8 cellular contexts compared by ENCODE assay signal in genomic region chr7:43646603-43647313, GRCh38.
A peak's percentile ranks its signal among the peaks of the same experiment; 100 is the strongest.
DNase-seq lines count a peak whose midpoint lies in the region; ATAC-seq and TF ChIP-seq lines count a peak whose summit lies in the region.

No MANE protein-coding gene starts in this region.

- peaks cover 77% of the 10 kb centered on the region for H3K4me1 ChIP-seq in left ventricle myocardium inferior
- H3K4me1 ChIP-seq in smooth muscle cell (ENCODE audit: low read depth): peaks cover 32% of the 10 kb centered on the region

- TF ChIP-seq CTCF in left ventricle myocardium inferior (IDR thresholded peaks at IDR 0.05; ENCODE audit: borderline replicate concordance): no peak
- TF ChIP-seq CTCF in smooth muscle cell (IDR thresholded peaks at IDR 0.05; ENCODE audit: borderline replicate concordance, insufficient read depth, poor library complexity, severe bottlenecking): no peak
- no peak for TF ChIP-seq CTCF in GM13977 (IDR thresholded peaks at IDR 0.05; ENCODE audit: extremely low read depth, insufficient read depth, missing control alignments)

- H3K27me3 ChIP-seq in left ventricle myocardium inferior (ENCODE audit: low read depth): no peaks in the 10 kb centered on the region
- H3K27me3 ChIP-seq in smooth muscle cell (ENCODE audit: low read depth): no peaks in the 10 kb centered on the region

- H3K4me1 Mint-ChIP-seq in activated CD4-positive, alpha-beta memory T cell treated with anti-CD3 and anti-CD28 coated beads for 36 hours (ENCODE audit: low read depth): peaks cover 91% of the 10 kb centered on the region

- CTCF ChIA-PET in activated CD4-positive, alpha-beta memory T cell treated with anti-CD3 and anti-CD28 coated beads for 36 hours (lab: Charles Lee): interaction anchor here (1.5 to 9.9 kb wide), 5 partner anchors 8 to 63 kb away, joined by 3 to 130 read pairs (median 9); partner anchors contain the start of gene STK17A

- H3K36me3 ChIP-seq in left ventricle myocardium inferior (peaks cover 9% of the 10 kb centered on the region), smooth muscle cell (ENCODE audit: low read depth) (no peaks in the 10 kb centered on the region)

- H3K27ac Mint-ChIP-seq in activated CD4-positive, alpha-beta memory T cell treated with anti-CD3 and anti-CD28 coated beads for 36 hours: peak overlapping the region; percentile 99

- H3K4me3 ChIP-seq in left ventricle myocardium inferior (peak overlapping the region; percentile 25), smooth muscle cell (no peak overlapping the region)

- peaks cover 35% of the 10 kb centered on the region for H3K36me3 Mint-ChIP-seq in activated CD4-positive, alpha-beta memory T cell treated with anti-CD3 and anti-CD28 coated beads for 36 hours

- no peak overlapping the region for H2AFZ ChIP-seq in smooth muscle cell (ENCODE audit: low read depth)

- peak overlapping the region; percentile 80 for H3K4me3 Mint-ChIP-seq in activated CD4-positive, alpha-beta memory T cell treated with anti-CD3 and anti-CD28 coated beads for 36 hours

- H3F3A ChIP-seq in smooth muscle cell (ENCODE audit: low read depth): peaks cover 29% of the 10 kb centered on the region

- no peak overlapping the region for H3K9ac ChIP-seq in smooth muscle cell (ENCODE audit: low read depth)

- DNase-seq in H4 (ENCODE audit: low spot score): peak; percentile 62
- no peak for DNase-seq in activated CD4-positive, alpha-beta memory T cell treated with anti-CD3 and anti-CD28 coated beads for 36 hours
- no peak for DNase-seq in left ventricle myocardium inferior
- DNase-seq in smooth muscle cell (lab: John Stamatoyannopoulos, UW; ENCODE audit: unreplicated experiment): no peak
- DNase-seq in T1000 (lab: John Stamatoyannopoulos, UW): no peak
- no peak for DNase-seq in GM13977 (ENCODE audit: low spot score)
- DNase-seq in stimulated activated CD4-positive, alpha-beta T cell treated with anti-CD3 and anti-CD28 coated beads, Interleukin-4, amount 100 ng/mL, for 24 hours: no peak

- no peaks in the 10 kb centered on the region for H3K27me3 Mint-ChIP-seq in activated CD4-positive, alpha-beta memory T cell treated with anti-CD3 and anti-CD28 coated beads for 36 hours

- H3K4me2 ChIP-seq in smooth muscle cell: peak overlapping the region; percentile 61

- ATAC-seq in HG03039 (IDR thresholded peaks at IDR 0.05; ENCODE audit: unreplicated experiment): no peak

- POLR2A ChIA-PET in activated CD4-positive, alpha-beta memory T cell treated with anti-CD3 and anti-CD28 coated beads for 36 hours (lab: Charles Lee): interaction anchor here (0.9 to 3.5 kb wide), 3 partner anchors 8 to 82 kb away, joined by 3 to 13 read pairs (median 3); partner anchors contain the start of gene COA1

- no peaks in the 10 kb centered on the region for H3K79me2 ChIP-seq in smooth muscle cell (ENCODE audit: low read depth)

- intact Hi-C loops in activated CD4-positive, alpha-beta memory T cell treated with anti-CD3 and anti-CD28 coated beads for 36 hours (cut with micrococcal nuclease): no loop called here
- intact Hi-C loops in left ventricle myocardium inferior (cut with micrococcal nuclease): no loop called here

- peaks cover 4% of the 10 kb centered on the region for H4K20me1 ChIP-seq in smooth muscle cell (ENCODE audit: low read depth)

- H3K9me3 ChIP-seq in left ventricle myocardium inferior (replicated peaks): no peaks in the 10 kb centered on the region
- H3K9me3 ChIP-seq in smooth muscle cell (replicated peaks; ENCODE audit: low read depth): no peaks in the 10 kb centered on the region

- WGBS in smooth muscle cell (ENCODE audit: low lambda C conversion rate): 45% methylated on average over 8 of the region's 8 CpGs

- no peaks in the 10 kb centered on the region for H3K9me3 Mint-ChIP-seq in activated CD4-positive, alpha-beta memory T cell treated with anti-CD3 and anti-CD28 coated beads for 36 hours

- peak overlapping the region; percentile 93 for H3K27ac ChIP-seq in left ventricle myocardium inferior (replicated peaks)
- H3K27ac ChIP-seq in smooth muscle cell (ENCODE audit: low read depth): peak overlapping the region; percentile 89

- in situ Hi-C loops in GM13977 (cut with MboI; ENCODE audit: low pct_unique_long_range_greater_than_20kb, low sequenced_read_pairs, unreplicated experiment): no loop called here
